In the genomic region with DNA sequence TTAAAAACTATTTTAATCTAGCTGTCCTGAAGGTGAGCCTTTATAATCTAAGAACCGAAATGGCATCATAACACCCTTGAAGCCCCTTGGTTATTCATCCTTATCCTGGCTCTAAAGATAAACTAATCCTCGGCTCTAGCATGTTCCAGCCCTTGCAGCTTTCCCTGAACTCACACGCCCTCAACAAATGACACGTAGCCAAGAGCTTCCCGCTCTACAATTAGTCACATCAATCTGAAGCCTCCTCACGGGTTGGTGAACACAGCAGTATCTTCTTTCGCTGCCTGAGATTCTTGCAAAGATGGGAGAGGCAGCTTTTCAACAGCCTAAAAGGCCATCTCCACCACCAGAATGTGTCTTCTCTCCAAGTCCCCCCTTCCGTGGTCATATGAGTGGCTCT, we compare ENCODE assay signal across 16 cellular contexts.
"Had no signal": no experiment of that assay in that cellular context is flagged by ENCODE, and none has a peak within 500 bp of the region (broad histone marks: within the 10 kb centered on the region; RNA-seq: fewer than 3 reads in every experiment).

No MANE protein-coding gene starts in this region.

- H3K4me1 Mint-ChIP-seq: activated naive CD8-positive, alpha-beta T cell treated with anti-CD3 and anti-CD28 coated beads, Interleukin-2, amount 50 U/mL, for 24 hours; memory B cell had no signal

- H3K4me3 Mint-ChIP-seq: activated naive CD4-positive, alpha-beta T cell treated with anti-CD3 and anti-CD28 coated beads for 36 hours; activated naive CD8-positive, alpha-beta T cell treated with anti-CD3 and anti-CD28 coated beads, Interleukin-2, amount 50 U/mL, for 24 hours; endodermal cell; memory B cell; naive thymus-derived CD8-positive, alpha-beta T cell had no signal

- H3K36me3 Mint-ChIP-seq: memory B cell; naive thymus-derived CD8-positive, alpha-beta T cell had no signal

- H3K9me3 Mint-ChIP-seq: activated naive CD4-positive, alpha-beta T cell treated with anti-CD3 and anti-CD28 coated beads for 36 hours; activated naive CD8-positive, alpha-beta T cell treated with anti-CD3 and anti-CD28 coated beads, Interleukin-2, amount 50 U/mL, for 24 hours; activated T-helper 2 cell treated with anti-CD3 and anti-CD28 coated beads, Interferon-gamma antibody, Interleukin-2, Interleukin-4, amounts not matched to agents 10 μg/mL and 5 μg/mL and 100 μg/mL, durations not matched to agents 14 hours and 24 hours and 36 hours; endodermal cell; memory B cell; naive thymus-derived CD8-positive, alpha-beta T cell had no signal

- DNase-seq: activated CD4-positive, alpha-beta T cell treated with anti-CD3 and anti-CD28 coated beads, Interleukin-2, amount 50 U/mL, for 48 hours; activated naive CD4-positive, alpha-beta T cell treated with anti-CD3 and anti-CD28 coated beads for 36 hours; activated naive CD8-positive, alpha-beta T cell treated with anti-CD3 and anti-CD28 coated beads, Interleukin-2, amount 50 U/mL, for 24 hours; endodermal cell; left ventricle myocardium superior; naive thymus-derived CD8-positive, alpha-beta T cell; right cardiac atrium; stimulated activated naive CD8-positive, alpha-beta T cell treated with anti-CD3 and anti-CD28 coated beads, Interleukin-15, Interleukin-2, amounts not matched to agents 100 U/mL and 50 U/mL, for 24 hours; T-helper 1 cell; upper lobe of left lung had no signal

- H3K4me1 ChIP-seq: suprapubic skin, upper lobe of left lung had no signal

- H3K9me3 ChIP-seq: suprapubic skin, upper lobe of left lung had no signal

- FAIRE-seq: islet of Langerhans had no signal

- H3K27ac Mint-ChIP-seq: activated naive CD4-positive, alpha-beta T cell treated with anti-CD3 and anti-CD28 coated beads for 36 hours; activated naive CD8-positive, alpha-beta T cell treated with anti-CD3 and anti-CD28 coated beads, Interleukin-2, amount 50 U/mL, for 24 hours; activated T-helper 2 cell treated with anti-CD3 and anti-CD28 coated beads, Interferon-gamma antibody, Interleukin-2, Interleukin-4, amounts not matched to agents 10 μg/mL and 5 μg/mL and 100 μg/mL, durations not matched to agents 14 hours and 24 hours and 36 hours; endodermal cell; memory B cell; progenitor cell of endocrine pancreas had no signal

- H3K36me3 ChIP-seq: cardiac muscle cell, suprapubic skin, upper lobe of left lung had no signal

- H3K27ac ChIP-seq: cardiac muscle cell, suprapubic skin, upper lobe of left lung had no signal

- H3K4me3 ChIP-seq: cardiac muscle cell, suprapubic skin, upper lobe of left lung had no signal

- H3K27me3 ChIP-seq: upper lobe of left lung had no signal
